4 cellular contexts compared by ENCODE assay signal in the genomic region with DNA sequence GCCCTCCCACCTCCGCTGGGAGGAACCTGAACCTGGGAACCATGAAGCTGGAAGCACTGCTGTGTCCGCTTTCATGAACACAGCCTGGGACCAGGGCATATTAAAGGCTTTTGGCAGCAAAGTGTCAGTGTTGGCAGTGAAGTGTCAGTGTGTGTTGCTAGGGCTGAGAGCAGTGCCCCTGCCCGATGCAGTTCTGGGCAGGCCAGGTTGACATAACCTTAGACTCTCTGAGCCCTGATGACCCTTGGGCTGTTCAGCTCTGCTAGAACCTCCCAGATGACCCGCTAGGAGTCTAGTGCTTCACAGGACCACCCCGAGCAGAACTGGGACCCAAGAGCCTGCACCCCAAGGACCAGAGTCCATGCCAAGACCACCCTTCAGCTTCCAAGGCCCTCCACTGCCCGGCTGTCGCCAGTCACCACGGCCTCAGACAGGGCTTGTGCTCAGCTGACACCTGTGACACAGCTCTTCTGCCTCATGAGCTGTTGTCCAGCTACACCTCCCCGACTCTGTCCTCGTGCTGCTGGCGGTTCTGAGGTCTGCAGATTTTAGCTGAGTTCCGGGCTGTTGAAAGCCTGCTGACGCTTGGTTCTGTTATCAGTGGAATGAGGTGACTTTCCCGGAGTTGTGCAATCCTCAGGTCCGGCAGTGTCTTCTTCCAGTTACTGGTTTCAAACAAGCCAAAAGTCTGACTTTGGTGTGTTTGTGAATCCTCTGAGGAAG. TPM values are rescaled to one million over a fixed set of nuclear protein-coding genes. Genes with fewer than 3 reads are reported as not detected.
"Had no signal": no experiment of that assay in that cellular context is flagged by ENCODE, and none has a peak within 500 bp of the region (broad histone marks: within the 10 kb centered on the region; RNA-seq: fewer than 3 reads in every experiment).

No MANE protein-coding gene starts in this region.

RNA-seq across cellular contexts. Expression of a gene that starts 35.5 kb away (rescaled TPM):
- total RNA-seq: activated CD8-positive, alpha-beta T cell treated with anti-CD3 and anti-CD28 coated beads, Interleukin-2, amount 10 ng/mL, durations not matched to agents 7 days and 5 days; bronchial epithelial cell; foreskin keratinocyte; glomerular endothelial cell had no signal
